In the genomic region with DNA sequence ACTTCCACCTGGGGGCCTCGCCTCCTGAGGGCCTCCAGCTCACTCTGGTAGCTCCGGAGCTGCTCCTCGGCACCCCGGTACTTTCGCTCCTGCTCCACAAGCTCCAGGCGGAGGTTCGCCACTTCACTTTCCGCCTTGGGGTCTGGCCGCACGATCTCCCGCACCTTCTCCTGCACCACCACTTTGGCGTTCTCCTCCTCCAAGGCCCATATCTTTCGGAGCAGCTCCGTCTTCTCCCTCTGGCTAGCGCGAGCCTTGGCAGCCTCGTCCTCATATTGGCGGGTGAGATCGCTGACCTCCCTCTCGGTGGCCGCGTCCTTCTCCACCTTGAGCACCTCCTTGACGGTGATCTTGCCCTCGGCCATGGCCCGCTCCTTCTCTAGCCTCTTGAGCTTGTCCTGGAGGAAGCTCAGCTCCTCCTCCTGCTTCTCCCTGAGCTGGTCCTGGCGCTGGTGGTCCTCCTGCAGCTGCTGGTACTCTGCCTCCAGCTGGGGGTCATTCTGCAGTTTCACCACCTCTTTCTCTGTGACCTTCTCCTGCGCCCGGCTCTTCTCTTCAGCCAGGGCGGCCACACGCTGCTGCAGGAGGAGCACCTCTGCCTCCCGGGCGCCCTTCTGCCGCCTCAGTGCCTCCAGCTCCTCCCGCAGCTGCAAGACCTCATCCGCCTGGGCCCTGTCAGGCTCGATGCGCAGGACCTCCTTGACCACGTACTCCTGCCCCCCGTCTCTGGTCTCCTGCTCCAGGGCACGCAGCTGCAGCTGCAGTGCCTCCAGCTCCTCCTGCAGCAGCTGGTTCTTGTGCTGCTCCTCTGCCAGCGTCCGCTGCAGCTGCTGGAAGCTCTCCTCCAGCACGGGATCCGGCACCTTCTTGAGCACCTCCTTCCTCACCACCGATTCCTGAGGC, we compare ENCODE assay signal across 18 cellular contexts.
"Had no signal": no experiment of that assay in that cellular context is flagged by ENCODE, and none has a peak within 500 bp of the region (broad histone marks: within the 10 kb centered on the region; RNA-seq: fewer than 3 reads in every experiment).

No MANE protein-coding gene starts in this region.

- H2AFZ ChIP-seq: parathyroid adenoma had no signal

- H3K9me3 ChIP-seq: body of pancreas, left ventricle myocardium inferior, thoracic aorta had no signal

- H3K4me3 ChIP-seq: body of pancreas, coronary artery, left ventricle myocardium inferior, thoracic aorta had no signal

- H3K9ac ChIP-seq: parathyroid adenoma had no signal

- H3K9me3 Mint-ChIP-seq: activated CD4-positive, alpha-beta memory T cell treated with anti-CD3 and anti-CD28 coated beads for 36 hours had no signal

- H3K27me3 ChIP-seq: body of pancreas, foreskin keratinocyte had no signal

- H3K4me3 Mint-ChIP-seq: activated CD4-positive, alpha-beta memory T cell treated with anti-CD3 and anti-CD28 coated beads for 36 hours; activated CD8-positive, alpha-beta memory T cell treated with anti-CD3 and anti-CD28 coated beads, Interleukin-2, amount 10 ng/mL, durations not matched to agents 7 days and 5 days; activated naive CD8-positive, alpha-beta T cell had no signal

- H3K4me1 Mint-ChIP-seq: activated CD8-positive, alpha-beta memory T cell treated with anti-CD3 and anti-CD28 coated beads, Interleukin-2, amount 10 ng/mL, durations not matched to agents 7 days and 5 days had no signal

- H3K79me2 ChIP-seq: parathyroid adenoma had no signal

- H3K27ac Mint-ChIP-seq: activated CD4-positive, alpha-beta memory T cell treated with anti-CD3 and anti-CD28 coated beads for 36 hours; activated naive CD8-positive, alpha-beta T cell had no signal

- H3K27me3 Mint-ChIP-seq: activated CD4-positive, alpha-beta memory T cell treated with anti-CD3 and anti-CD28 coated beads for 36 hours; activated CD8-positive, alpha-beta memory T cell treated with anti-CD3 and anti-CD28 coated beads, Interleukin-2, amount 10 ng/mL, durations not matched to agents 7 days and 5 days; activated naive CD8-positive, alpha-beta T cell had no signal

- DNase-seq: activated CD4-positive, alpha-beta memory T cell treated with anti-CD3 and anti-CD28 coated beads for 36 hours; activated CD4-positive, alpha-beta T cell treated with anti-CD3 and anti-CD28 coated beads for 1 hour; activated CD8-positive, alpha-beta memory T cell treated with anti-CD3 and anti-CD28 coated beads, Interleukin-2, amount 10 ng/mL, durations not matched to agents 7 days and 5 days; activated gamma-delta T cell; activated T-cell treated with anti-CD3 and anti-CD28 coated beads, Interleukin-2, amount 50 U/mL, for 1 hour; amniotic stem cell; body of pancreas; central memory CD4-positive, alpha-beta T cell; foreskin keratinocyte; left ventricle myocardium inferior; mesenchymal stem cell; retina; stimulated activated CD4-positive, alpha-beta T cell treated with anti-CD3 and anti-CD28 coated beads, Interleukin-12 subunit alpha, Interleukin-12 subunit beta, amount 100 ng/mL, for 4 hours; stimulated activated CD4-positive, alpha-beta T cell treated with anti-CD3 and anti-CD28 coated beads, Interleukin-2, amount 100 ng/mL, for 24 hours had no signal

- H3K27ac ChIP-seq: body of pancreas, coronary artery, foreskin keratinocyte, left ventricle myocardium inferior, parathyroid adenoma, thoracic aorta had no signal
